ENCODE assay signal across 1 cellular context in genomic region chr15:77889009-77889806, GRCh38.
TF ChIP-seq lines count a peak whose summit lies in the region.

No MANE protein-coding gene starts in this region.

TF ChIP-seq in HepG2, 621 proteins besides CTCF, POLR2A, EP300 and RAD21 (continued from another document):
- TF ChIP-seq IKZF4 (CRISPR knock-in tag; IDR thresholded peaks at IDR 0.05; ENCODE audit: borderline replicate concordance, low read depth, not compliant biosample characterization) (no peak), ZNF280B (CRISPR knock-in tag; IDR thresholded peaks at IDR 0.05; ENCODE audit: borderline replicate concordance) (no peak), ZNF780A (CRISPR knock-in tag; IDR thresholded peaks at IDR 0.05) (no peak), TP53 (CRISPR knock-in tag; conservative IDR thresholded peaks at IDR 0.05) (no peak), ZNF576 (CRISPR knock-in tag; IDR thresholded peaks at IDR 0.05) (no peak), TSC22D2 (CRISPR knock-in tag; IDR thresholded peaks at IDR 0.05; ENCODE audit: borderline replicate concordance) (no peak), ZNF276 (CRISPR knock-in tag; IDR thresholded peaks at IDR 0.05; ENCODE audit: low read depth) (no peak), WIZ (CRISPR knock-in tag; IDR thresholded peaks at IDR 0.05) (no peak), MAFF (IDR thresholded peaks at IDR 0.05; ENCODE audit: low read depth, low read length) (no peak), CSRNP2 (CRISPR knock-in tag; conservative IDR thresholded peaks at IDR 0.05; ENCODE audit: low read depth) (no peak), ZNF777 (CRISPR knock-in tag; IDR thresholded peaks at IDR 0.05) (no peak)
